ENCODE assay signal across 8 cellular contexts in genomic region chr2:240997141-240997855, GRCh38. TPM values are rescaled to one million over a fixed set of nuclear protein-coding genes. Genes with fewer than 3 reads are reported as not detected.
A peak's percentile ranks its signal among the peaks of the same experiment; 100 is the strongest.
DNase-seq lines count a peak whose midpoint lies in the region; TF ChIP-seq lines count a peak whose summit lies in the region.

No MANE protein-coding gene starts in this region.

- H3K27ac Mint-ChIP-seq in brain: peak overlapping the region in 4 of 5 experiments; percentile 10 to 85 (median 66)

- H3K27me3 Mint-ChIP-seq in brain: peaks cover 46% of the 10 kb centered on the region

- H3K4me3 Mint-ChIP-seq in brain: peak overlapping the region; percentile 33 to 79 (median 71)

- H3K4me1 Mint-ChIP-seq in brain: peaks cover 23% of the 10 kb centered on the region

- H3K27ac ChIP-seq in skin epidermis: peak overlapping the region in 13 of 21 experiments; percentile 30 to 93 (median 83)

- TF ChIP-seq CTCF in brain (conservative IDR thresholded peaks at IDR 0.05): no peak

- DNase-seq in LHCN-M2 (ENCODE audit: low read depth) (peak; percentile 95), iris pigment epithelial cell (ENCODE audit: low read depth) (peak; percentile 55), superior temporal gyrus (ENCODE audit: extremely low spot score) (no peak), AG20443 (ENCODE audit: low spot score) (no peak), NCI-H1694 (lab: John Stamatoyannopoulos, UW) (no peak)
- no peak for DNase-seq in central memory CD4-positive, alpha-beta T cell

- H3K4me3 ChIP-seq in skin epidermis: peak overlapping the region in 2 of 7 experiments; percentile 49 to 54

- H3K9me3 Mint-ChIP-seq in brain: peaks cover 0 to 6% (median 0%) of the 10 kb centered on the region in 5 experiments

- H3K36me3 Mint-ChIP-seq in brain: no peaks in the 10 kb centered on the region

RNA-seq across cellular contexts. Expression of gene SNED1, which starts 1.1 kb away (rescaled TPM):
- 35.5 and 53.1 TPM in 2 replicates for total RNA-seq in LHCN-M2 (2014; rRNA removed)
- polyA plus RNA-seq in LHCN-M2 (2012): 6.3 TPM
- polyA plus RNA-seq in brain (ENCODE audit: insufficient read depth, low read depth, low replicate concordance): 3.6 TPM

Comparison
In these comparisons a context has a peak if more than half of its experiments do, and no peak if none do; other contexts are left out.
1. DNase-seq: peak in LHCN-M2 (single experiment) and iris pigment epithelial cell (single experiment); none in superior temporal gyrus (single experiment), central memory CD4-positive, alpha-beta T cell (single experiment), AG20443 (single experiment) and NCI-H1694 (single experiment).